21 cellular contexts compared by ENCODE assay signal in genomic region chr17:10727192-10727591, GRCh38. TPM values are rescaled to one million over a fixed set of nuclear protein-coding genes. Genes with fewer than 3 reads are reported as not detected.
DNase-seq lines count a peak whose midpoint lies in the region; ATAC-seq and TF ChIP-seq lines count a peak whose summit lies in the region.
"Had no signal": no experiment of that assay in that cellular context is flagged by ENCODE, and none has a peak within 500 bp of the region (broad histone marks: within the 10 kb centered on the region; RNA-seq: fewer than 3 reads in every experiment).

No MANE protein-coding gene starts in this region.

- H3K36me3 Mint-ChIP-seq in activated naive CD8-positive, alpha-beta T cell treated with anti-CD3 and anti-CD28 coated beads, Interleukin-2, amount 50 U/mL, for 24 hours (ENCODE audit: low read depth) = no peaks in the 10 kb centered on the region
- H3K36me3 Mint-ChIP-seq in stimulated activated effector memory CD8-positive, alpha-beta T cell treated with anti-CD3 and anti-CD28 coated beads, Interleukin-12 subunit alpha, Interleukin-12 subunit beta, amount 100 ng/mL, for 72 hours = no peaks in the 10 kb centered on the region
- H3K36me3 Mint-ChIP-seq: activated naive CD8-positive, alpha-beta T cell treated with anti-CD3 and anti-CD28 coated beads, Interleukin-2, amount 10 ng/mL, durations not matched to agents 7 days and 5 days; CD4-positive, CD25-positive, alpha-beta regulatory T cell had no signal

- no peak overlapping the region for H3K4me3 Mint-ChIP-seq in activated naive CD8-positive, alpha-beta T cell treated with anti-CD3 and anti-CD28 coated beads, Interleukin-2, amount 50 U/mL, for 24 hours
- no peak overlapping the region for H3K4me3 Mint-ChIP-seq in stimulated activated effector memory CD8-positive, alpha-beta T cell treated with anti-CD3 and anti-CD28 coated beads, Interleukin-12 subunit alpha, Interleukin-12 subunit beta, amount 100 ng/mL, for 72 hours
- H3K4me3 Mint-ChIP-seq: activated naive CD8-positive, alpha-beta T cell treated with anti-CD3 and anti-CD28 coated beads, Interleukin-2, amount 10 ng/mL, durations not matched to agents 7 days and 5 days had no signal

- TF ChIP-seq CTCF in right atrium auricular region (IDR thresholded peaks at IDR 0.05) = no peak

- H3K27me3 ChIP-seq in right atrium auricular region (no peaks in the 10 kb centered on the region), GM23248 (replicated peaks; ENCODE audit: insufficient read depth) (no peaks in the 10 kb centered on the region)
- H3K27me3 ChIP-seq: tibial nerve had no signal

- intact Hi-C loops in left cardiac atrium (cut with DNase I) = no loop called here

- in situ Hi-C loops in GM23248 (cut with MboI) = no loop called here

- H3F3A ChIP-seq in GM23248 (ENCODE audit: insufficient read depth) = 0 out of 2 replicates have a peak, but pooled peaks cover 8% of the 10 kb centered on the region

- H3K27ac ChIP-seq in right atrium auricular region (no peak overlapping the region), GM23248 (no peak overlapping the region)
- H3K27ac ChIP-seq: stomach, tibial nerve had no signal

- H3K9ac ChIP-seq in GM23248 = no peak overlapping the region

- ATAC-seq in left cardiac atrium (no peak), GM18517 (IDR thresholded peaks at IDR 0.05; ENCODE audit: unreplicated experiment) (no peak), HG03565 (IDR thresholded peaks at IDR 0.05; ENCODE audit: unreplicated experiment) (no peak)
- peak; percentile 68 for ATAC-seq in activated naive CD8-positive, alpha-beta T cell treated with anti-CD3 and anti-CD28 coated beads, Interleukin-2, amount 50 U/mL, for 24 hours
- ATAC-seq in stimulated activated effector memory CD8-positive, alpha-beta T cell treated with anti-CD3 and anti-CD28 coated beads, Interleukin-12 subunit alpha, Interleukin-12 subunit beta, amount 100 ng/mL, for 72 hours = peak; percentile 78

- no peak overlapping the region for H3K4me2 ChIP-seq in GM23248 (ENCODE audit: unreplicated experiment)

- H4K20me1 ChIP-seq in GM23248 (ENCODE audit: insufficient read depth) = no peaks in the 10 kb centered on the region

- DNase-seq in right atrium auricular region (ENCODE audit: low spot score) (peak; percentile 23), left cardiac atrium (no peak), GM23248 (peak; percentile 10), COR-L47 (lab: John Stamatoyannopoulos, UW) (no peak)
- no peak for DNase-seq in activated naive CD8-positive, alpha-beta T cell treated with anti-CD3 and anti-CD28 coated beads, Interleukin-2, amount 50 U/mL, for 24 hours
- no peak for DNase-seq in stimulated activated effector memory CD8-positive, alpha-beta T cell treated with anti-CD3 and anti-CD28 coated beads, Interleukin-12 subunit alpha, Interleukin-12 subunit beta, amount 100 ng/mL, for 72 hours (ENCODE audit: low spot score in 2 of 2)
- DNase-seq: activated CD8-positive, alpha-beta memory T cell treated with anti-CD3 and anti-CD28 coated beads for 24 hours; activated naive CD8-positive, alpha-beta T cell treated with anti-CD3 and anti-CD28 coated beads, Interleukin-2, amount 10 ng/mL, durations not matched to agents 7 days and 5 days; CD4-positive, CD25-positive, alpha-beta regulatory T cell; cerebellar nuclear complex; NCI-H1105; NCI-H2029 treated with DMSO at 0.1 percent for 48 hours; NCI-H345; NCI-H82; small intestine; stimulated activated CD4-positive, alpha-beta T cell treated with anti-CD3 and anti-CD28 coated beads, Interleukin-4, amount 100 ng/mL, for 4 hours; stomach had no signal

- no peaks in the 10 kb centered on the region for H3K79me2 ChIP-seq in GM23248 (ENCODE audit: insufficient read depth)

- H3K27me3 Mint-ChIP-seq in activated naive CD8-positive, alpha-beta T cell treated with anti-CD3 and anti-CD28 coated beads, Interleukin-2, amount 50 U/mL, for 24 hours = no peaks in the 10 kb centered on the region
- H3K27me3 Mint-ChIP-seq: activated naive CD8-positive, alpha-beta T cell treated with anti-CD3 and anti-CD28 coated beads, Interleukin-2, amount 10 ng/mL, durations not matched to agents 7 days and 5 days had no signal

- H3K4me1 ChIP-seq in right atrium auricular region (peaks cover 0 to 7% of the 10 kb centered on the region in 2 donors), GM23248 (ENCODE audit: insufficient read depth) (peaks cover 10% of the 10 kb centered on the region)

- WGBS in GM23248 (ENCODE audit: low coverage in 1 of 2, low lambda C conversion rate in 2 of 2, missing lambda C conversion rate in 2 of 2), 2 experiments = 76 to 79% methylated on average over 5 of the region's 5 CpGs

- no peak overlapping the region for H2AFZ ChIP-seq in GM23248

- H3K9me2 ChIP-seq in GM23248 (ENCODE audit: insufficient read depth) = no peaks in the 10 kb centered on the region

- H3K4me3 ChIP-seq in right atrium auricular region = no peak overlapping the region
- no peak overlapping the region for H3K4me3 ChIP-seq in GM23248
- H3K4me3 ChIP-seq: stomach, tibial nerve had no signal

- peak overlapping the region; percentile 24 for H3K27ac Mint-ChIP-seq in activated naive CD8-positive, alpha-beta T cell treated with anti-CD3 and anti-CD28 coated beads, Interleukin-2, amount 50 U/mL, for 24 hours
- H3K27ac Mint-ChIP-seq in stimulated activated effector memory CD8-positive, alpha-beta T cell treated with anti-CD3 and anti-CD28 coated beads, Interleukin-12 subunit alpha, Interleukin-12 subunit beta, amount 100 ng/mL, for 72 hours = no peak overlapping the region
- H3K27ac Mint-ChIP-seq: activated naive CD8-positive, alpha-beta T cell treated with anti-CD3 and anti-CD28 coated beads, Interleukin-2, amount 10 ng/mL, durations not matched to agents 7 days and 5 days had no signal

- H3K9me3 Mint-ChIP-seq in activated naive CD8-positive, alpha-beta T cell treated with anti-CD3 and anti-CD28 coated beads, Interleukin-2, amount 50 U/mL, for 24 hours = no peaks in the 10 kb centered on the region
- no peaks in the 10 kb centered on the region for H3K9me3 Mint-ChIP-seq in stimulated activated effector memory CD8-positive, alpha-beta T cell treated with anti-CD3 and anti-CD28 coated beads, Interleukin-12 subunit alpha, Interleukin-12 subunit beta, amount 100 ng/mL, for 72 hours
- H3K9me3 Mint-ChIP-seq: activated naive CD8-positive, alpha-beta T cell treated with anti-CD3 and anti-CD28 coated beads, Interleukin-2, amount 10 ng/mL, durations not matched to agents 7 days and 5 days; IgD-negative memory B cell had no signal

- H3K36me3 ChIP-seq in right atrium auricular region (no peaks in the 10 kb centered on the region), GM23248 (ENCODE audit: low read depth) (no peaks in the 10 kb centered on the region)

- peaks cover 22% of the 10 kb centered on the region for H3K4me1 Mint-ChIP-seq in activated naive CD8-positive, alpha-beta T cell treated with anti-CD3 and anti-CD28 coated beads, Interleukin-2, amount 50 U/mL, for 24 hours
- peaks cover 10% of the 10 kb centered on the region for H3K4me1 Mint-ChIP-seq in stimulated activated effector memory CD8-positive, alpha-beta T cell treated with anti-CD3 and anti-CD28 coated beads, Interleukin-12 subunit alpha, Interleukin-12 subunit beta, amount 100 ng/mL, for 72 hours

- H3K9me3 ChIP-seq in right atrium auricular region = no peaks in the 10 kb centered on the region
- H3K9me3 ChIP-seq in GM23248 (ENCODE audit: low read depth) = no peaks in the 10 kb centered on the region
- H3K9me3 ChIP-seq: stomach, tibial nerve had no signal

RNA-seq across cellular contexts. Expression of gene TMEM220, which starts 2.6 kb away (rescaled TPM):
- total RNA-seq in right atrium auricular region (1 to 10 TPM; 5.5 to 6.5 TPM), left cardiac atrium (1 to 10 TPM; 7.7 to 8.0 TPM)
- total RNA-seq in GM23248 (2014; rRNA removed; shearing (Covaris generic)) = 0.54 and 5.6 TPM in 2 replicates
- polyA plus RNA-seq in GM23248 (2016; fragmentation: Nextera tagmentation; extraction: Ambion mirVana) = 8.0 and 9.5 TPM in 2 replicates

RNA-seq across cellular contexts. Expression of gene ADPRM, which starts 29.8 kb away (rescaled TPM):
- total RNA-seq in right atrium auricular region (1 to 10 TPM; 2.4 to 3.8 TPM), left cardiac atrium (1 to 10 TPM; 3.7 to 5.2 TPM)
- 8.6 and 16.1 TPM in 2 replicates for total RNA-seq in GM23248 (2014; rRNA removed; shearing (Covaris generic))
- polyA plus RNA-seq in GM23248 (2016; fragmentation: Nextera tagmentation; extraction: Ambion mirVana) = 14.3 and 15.4 TPM in 2 replicates

RNA-seq across cellular contexts. Expression of gene SCO1, which starts 29.9 kb away (rescaled TPM):
- 10 to 100 TPM; 14.6 to 21.6 TPM for total RNA-seq in right atrium auricular region
- total RNA-seq in left cardiac atrium = 10 to 100 TPM; 26.9 to 27.1 TPM
- 25.6 and 51.1 TPM in 2 replicates for total RNA-seq in GM23248 (2014; rRNA removed; shearing (Covaris generic))
- polyA plus RNA-seq in GM23248 (2016; fragmentation: Nextera tagmentation; extraction: Ambion mirVana) = 40.4 and 40.5 TPM in 2 replicates

Comparison
In these comparisons a context has a peak if more than half of its experiments do, and no peak if none do; other contexts are left out.
1. DNase-seq: peak in right atrium auricular region (single experiment) and GM23248 (single experiment); none in left cardiac atrium (single experiment), activated naive CD8-positive, alpha-beta T cell treated with anti-CD3 and anti-CD28 coated beads, Interleukin-2, amount 50 U/mL, for 24 hours (single experiment), stimulated activated effector memory CD8-positive, alpha-beta T cell treated with anti-CD3 and anti-CD28 coated beads, Interleukin-12 subunit alpha, Interleukin-12 subunit beta, amount 100 ng/mL, for 72 hours (0 of 2) and COR-L47 (single experiment).
2. ATAC-seq: peak in activated naive CD8-positive, alpha-beta T cell treated with anti-CD3 and anti-CD28 coated beads, Interleukin-2, amount 50 U/mL, for 24 hours (single experiment) and stimulated activated effector memory CD8-positive, alpha-beta T cell treated with anti-CD3 and anti-CD28 coated beads, Interleukin-12 subunit alpha, Interleukin-12 subunit beta, amount 100 ng/mL, for 72 hours (single experiment); none in left cardiac atrium (0 of 2), GM18517 (single experiment) and HG03565 (single experiment).